ENCODE assay signal across 8 cellular contexts in the genomic region with DNA sequence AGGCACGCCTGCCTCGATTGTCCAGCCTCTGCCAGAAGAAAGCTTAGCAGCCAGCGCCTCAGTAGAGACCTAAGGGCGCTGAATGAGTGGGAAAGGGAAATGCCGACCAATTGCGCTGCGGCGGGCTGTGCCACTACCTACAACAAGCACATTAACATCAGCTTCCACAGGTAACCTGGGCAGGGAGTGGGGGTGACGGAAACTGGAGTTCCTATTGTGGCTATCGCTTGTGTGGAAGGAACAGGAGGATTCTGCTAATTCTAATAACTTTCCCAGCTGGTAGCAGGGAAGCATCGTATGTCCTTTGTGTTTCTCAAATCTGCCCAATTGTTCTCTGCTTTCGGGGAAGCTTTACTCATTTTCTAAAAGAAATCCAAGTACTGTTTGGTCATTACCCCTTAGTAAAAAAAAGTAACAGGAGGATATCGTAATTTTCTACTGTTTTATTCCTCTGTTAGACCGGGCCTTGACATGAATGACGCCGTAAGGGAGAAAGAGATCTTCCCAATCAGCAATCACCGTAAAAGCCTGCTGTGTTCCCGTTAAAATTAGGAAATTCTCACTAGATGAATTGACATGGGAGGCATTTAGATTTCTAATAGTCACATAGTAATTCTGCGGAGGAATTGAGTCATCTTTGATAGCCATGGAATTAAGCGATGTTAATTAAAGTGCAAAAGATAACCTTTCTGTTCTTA. TPM values are rescaled to one million over a fixed set of nuclear protein-coding genes. Genes with fewer than 3 reads are reported as not detected.
DNase-seq lines count a peak whose midpoint lies in the region; ATAC-seq, FAIRE-seq and TF ChIP-seq lines count a peak whose summit lies in the region.

No MANE protein-coding gene starts in this region.

- peak overlapping the region; percentile 99 for H3K27ac Mint-ChIP-seq in GM23338
- H3K27ac Mint-ChIP-seq in naive thymus-derived CD8-positive, alpha-beta T cell, result peak overlapping the region; percentile 95 to 100 (median 99)

- H2AFZ ChIP-seq in GM23338, result peak overlapping the region; percentile 24; the same call in 1 of the 2 replicates
- peak overlapping the region; percentile 65 for H2AFZ ChIP-seq in OCI-LY7 (ENCODE audit: low read length)
- peak overlapping the region; percentile 73 for H2AFZ ChIP-seq in H1 (ENCODE audit: low read length)

- peak overlapping the region; percentile 98 for H3K4me3 Mint-ChIP-seq in GM23338
- peak overlapping the region; percentile 95 to 100 (median 99) for H3K4me3 Mint-ChIP-seq in naive thymus-derived CD8-positive, alpha-beta T cell

- POLR2A ChIA-PET in OCI-LY7 (lab: Charles Lee) (interaction anchor here (0.6 to 4.2 kb wide), 13 partner anchors 10 to 178 kb away, joined by 3 to 105 read pairs (median 4); a partner anchor contains a TSS), H1 (lab: Charles Lee; ENCODE audit: partially characterized antibody) (interaction anchor here (0.5 to 4.5 kb wide), 26 partner anchors 8 to 422 kb away, joined by 3 to 81 read pairs (median 4); a partner anchor contains a TSS)
- POLR2A ChIA-PET in naive thymus-derived CD8-positive, alpha-beta T cell (lab: Charles Lee), result interaction anchor here (1.2 to 4.2 kb wide), 11 partner anchors 11 to 1925 kb away, joined by 4 to 213 read pairs (median 11); a partner anchor contains a TSS

- H3K4me1 ChIP-seq in GM23338 (ENCODE audit: insufficient read depth) (peaks cover 7% of the 10 kb centered on the region), OCI-LY7 (ENCODE audit: insufficient read depth, low read length, poor library complexity, severe bottlenecking) (peaks cover 31% of the 10 kb centered on the region), H1 (replicated peaks in 1 of 4; ENCODE audit: control insufficient read depth in 3 of 4, insufficient read depth in 4 of 4, low read length in 3 of 4) (no peaks in the 10 kb centered on the region; a peak in 1 of 7 replicates)

- peak overlapping the region; percentile 99 for H3K18ac ChIP-seq in H1 (ENCODE audit: extremely low read depth, low read length)

- H3K9me3 ChIP-seq in OCI-LY7 (ENCODE audit: low read length), result no peaks in the 10 kb centered on the region
- no peaks in the 10 kb centered on the region for H3K9me3 ChIP-seq in H1 (ENCODE audit: insufficient read depth in 2 of 2, low read depth in 1 of 2, low read length in 1 of 2)

- no peaks in the 10 kb centered on the region for H3K27me3 ChIP-seq in GM23338 (ENCODE audit: insufficient read depth)
- no peaks in the 10 kb centered on the region for H3K27me3 ChIP-seq in H1 (replicated peaks in 1 of 4; ENCODE audit: control insufficient read depth in 3 of 4, extremely low read depth in 1 of 4, insufficient read depth in 3 of 4, low read length in 3 of 4)

- TF ChIP-seq POLR2A in H1 (IDR thresholded peaks at IDR 0.05; ENCODE audit: control extremely low read depth in 1 of 2, low read depth in 2 of 2, low read length in 2 of 2), result peak in 1 of 2 experiments; percentile 15; a peak in 1 of 3 replicates

- H2BK12ac ChIP-seq in H1 (ENCODE audit: low read depth, low read length), result peak overlapping the region; percentile 100

- H3K9ac ChIP-seq in H1 (replicated peaks in 1 of 4; ENCODE audit: extremely low read depth in 1 of 4, low read depth in 3 of 4, low read length in 3 of 4), result peak overlapping the region; percentile 93 to 99 (median 96)

- FAIRE-seq in H1 (lab: Jason Lieb, UNC), result no peak

- DNase-seq in DMS79 (lab: John Stamatoyannopoulos, UW) (peak; percentile 45), DMS79 treated with DMSO at 0.1 percent for 48 hours (lab: John Stamatoyannopoulos, UW) (no peak), GM23338 (ENCODE audit: low spot score) (no peak), OCI-LY7 (ENCODE audit: low spot score) (no peak), H1 (ENCODE audit: low read depth in 1 of 2, low spot score in 2 of 2) (no peak), NCI-H446 (lab: John Stamatoyannopoulos, UW) (no peak)
- peak in 1 of 10 donors; percentile 8 for DNase-seq in naive thymus-derived CD8-positive, alpha-beta T cell

- H3K4me3 ChIP-seq in GM23338, result peak overlapping the region; percentile 74
- H3K4me3 ChIP-seq in OCI-LY7 (ENCODE audit: low read depth, low read length, poor library complexity, severe bottlenecking), result peak overlapping the region; percentile 84
- H3K4me3 ChIP-seq in H1 (ENCODE audit: extremely low read depth in 1 of 4, insufficient read depth in 2 of 4, low read depth in 3 of 4, low read length in 4 of 4), result peak overlapping the region; percentile 84 to 98 (median 94)

- peaks cover 9% of the 10 kb centered on the region for H3K36me3 Mint-ChIP-seq in GM23338 (ENCODE audit: low read depth)
- peaks cover under 1 to 18% (median 4%) of the 10 kb centered on the region in 3 donors for H3K36me3 Mint-ChIP-seq in naive thymus-derived CD8-positive, alpha-beta T cell

- no peak overlapping the region for H2BK20ac ChIP-seq in H1 (ENCODE audit: low read length)

- H3K4me2 ChIP-seq in GM23338 (peak overlapping the region; percentile 83), OCI-LY7 (ENCODE audit: low read length) (peak overlapping the region; percentile 92), H1 (ENCODE audit: insufficient read depth in 1 of 2, low read depth in 2 of 2, low read length in 2 of 2) (peak overlapping the region; percentile 51 to 65)

- H3K9me3 Mint-ChIP-seq in GM23338, result no peaks in the 10 kb centered on the region
- H3K9me3 Mint-ChIP-seq in naive thymus-derived CD8-positive, alpha-beta T cell, result peaks cover 0 to 9% (median 0%) of the 10 kb centered on the region in 9 donors

- peaks cover 6% of the 10 kb centered on the region; the same call in 1 of the 2 replicates for H3K23me2 ChIP-seq in H1 (ENCODE audit: low read depth, low read length)

- H2BK120ac ChIP-seq in H1 (replicated peaks; ENCODE audit: low read depth, low read length), result peak overlapping the region; percentile 8

- H3K56ac ChIP-seq in H1 (replicated peaks; ENCODE audit: insufficient read length, low read depth, low read length), result peak overlapping the region; percentile 96

- peaks cover 9% of the 10 kb centered on the region for H4K20me1 ChIP-seq in GM23338 (replicated peaks; ENCODE audit: insufficient read depth)
- peaks cover 21% of the 10 kb centered on the region for H4K20me1 ChIP-seq in OCI-LY7 (ENCODE audit: insufficient read depth, low read length)
- peaks cover 4 to 7% of the 10 kb centered on the region in 2 experiments for H4K20me1 ChIP-seq in H1 (replicated peaks in 1 of 2; ENCODE audit: control insufficient read depth in 1 of 2, insufficient read depth in 2 of 2, low read length in 2 of 2)

- intact Hi-C loops in OCI-LY7 (cut with micrococcal nuclease; ENCODE audit: unreplicated experiment), result loop anchor here (1.0 to 10.0 kb wide), 2 partner anchors 22 to 180 kb away; a partner anchor contains a TSS

- no peak for TF ChIP-seq RAD21 in H1 (IDR thresholded peaks at IDR 0.05 in 1 of 2, conservative IDR thresholded peaks at IDR 0.05 in 1 of 2; ENCODE audit: low read depth in 2 of 2, low read length in 2 of 2)

- peak overlapping the region; percentile 99 for H4K8ac ChIP-seq in H1 (ENCODE audit: extremely low read depth, insufficient read depth, low read length)

- 3% methylated on average over 20 of the region's 20 CpGs; no CpG with 5 or more reads in 1 of the 2 experiments for WGBS in H1 (ENCODE audit: extremely low coverage in 1 of 2, insufficient coverage in 1 of 2, insufficient read length in 1 of 2, insufficient replicate concordance in 2 of 2, low coverage in 1 of 2, low lambda C conversion rate in 2 of 2, missing lambda C conversion rate in 1 of 2), 2 experiments

- CTCF ChIA-PET in OCI-LY7 (lab: Charles Lee; ENCODE audit: unreplicated experiment) (interaction anchor here (0.8 to 1.5 kb wide), 3 partner anchors 20 to 30 kb away, joined by 3 to 5 read pairs (median 4); no protein-coding TSS in a partner anchor), H1 (lab: Charles Lee; ENCODE audit: partially characterized antibody) (interaction anchor here (0.5 to 3.7 kb wide), 6 partner anchors 20 to 315 kb away, joined by 3 to 21 read pairs (median 4); a partner anchor contains a TSS)

- no peak overlapping the region for H3K14ac ChIP-seq in H1 (ENCODE audit: insufficient read length)

- H3K4me1 Mint-ChIP-seq in GM23338, result peaks cover 13% of the 10 kb centered on the region; the same call in 2 of the 3 replicates
- peaks cover 19 to 51% (median 45%) of the 10 kb centered on the region in 4 donors for H3K4me1 Mint-ChIP-seq in naive thymus-derived CD8-positive, alpha-beta T cell

- H3K79me2 ChIP-seq in GM23338 (replicated peaks; ENCODE audit: insufficient read depth), result peaks cover 58% of the 10 kb centered on the region
- H3K79me2 ChIP-seq in OCI-LY7 (ENCODE audit: insufficient read depth, low read depth, low read length), result peaks cover 65% of the 10 kb centered on the region
- H3K79me2 ChIP-seq in H1 (ENCODE audit: control insufficient read depth in 1 of 2, insufficient read depth in 2 of 2, low read length in 2 of 2), result peaks cover 0 to 54% of the 10 kb centered on the region in 2 experiments; a peak in 3 of 4 replicates

- no peaks in the 10 kb centered on the region for H3F3A ChIP-seq in GM23338 (replicated peaks; ENCODE audit: low read depth)

- TF ChIP-seq CTCF in GM23338 (conservative IDR thresholded peaks at IDR 0.05; ENCODE audit: low read depth in 2 of 2) (no peak), OCI-LY7 (conservative IDR thresholded peaks at IDR 0.05; ENCODE audit: low read length) (no peak), H1 (IDR thresholded peaks at IDR 0.05; ENCODE audit: control extremely low read depth in 1 of 3, insufficient read depth in 1 of 3, low read depth in 1 of 3, low read length in 3 of 3) (no peak)

- peak overlapping the region; percentile 93; the same call in 1 of the 2 replicates for H2BK15ac ChIP-seq in H1 (ENCODE audit: low read length)

- no peak overlapping the region for H3K23ac ChIP-seq in H1 (ENCODE audit: insufficient read length)

- peak overlapping the region; percentile 77 for H4K91ac ChIP-seq in H1 (replicated peaks; ENCODE audit: insufficient read length, low read length)

- H3K9me2 ChIP-seq in GM23338 (ENCODE audit: insufficient read depth) (no peaks in the 10 kb centered on the region), OCI-LY7 (ENCODE audit: insufficient read depth, low read length) (no peaks in the 10 kb centered on the region)

- peak overlapping the region; percentile 96; the same call in 1 of the 2 replicates for H2AK5ac ChIP-seq in H1 (ENCODE audit: low read depth, low read length)

- BruUV-seq in OCI-LY7 (replicated peaks; lab: Mats Ljungman, UMichigan), result TSS peak; percentile 88

- H3K36me3 ChIP-seq in GM23338 (ENCODE audit: insufficient read depth) (peaks cover 2% of the 10 kb centered on the region; the same call in 1 of the 2 replicates), OCI-LY7 (ENCODE audit: insufficient read depth, low read length) (peaks cover 38% of the 10 kb centered on the region), H1 (ENCODE audit: control insufficient read depth in 2 of 4, insufficient read depth in 4 of 4, low read length in 3 of 4) (peaks cover 0 to 8% (median 2%) of the 10 kb centered on the region in 4 experiments; a peak in 4 of 8 replicates)

- no peak for ATAC-seq in GM23338
- ATAC-seq in naive thymus-derived CD8-positive, alpha-beta T cell, result peak; percentile 24 to 38
- no peak for ATAC-seq in HG03280 (IDR thresholded peaks at IDR 0.05; ENCODE audit: unreplicated experiment)

- H2BK5ac ChIP-seq in H1 (ENCODE audit: low read depth, low read length), result peak overlapping the region; percentile 100

- peak overlapping the region; percentile 97 for H3K27ac ChIP-seq in GM23338 (ENCODE audit: low read depth)
- H3K27ac ChIP-seq in OCI-LY7 (ENCODE audit: low read depth, low read length, poor library complexity, severe bottlenecking), result peak overlapping the region; percentile 87
- peak overlapping the region; percentile 98 for H3K27ac ChIP-seq in H1 (ENCODE audit: low read depth, low read length)

- H3K27me3 Mint-ChIP-seq in GM23338 (ENCODE audit: insufficient read depth, low read depth, poor library complexity), result peaks cover 7% of the 10 kb centered on the region
- no peaks in the 10 kb centered on the region for H3K27me3 Mint-ChIP-seq in naive thymus-derived CD8-positive, alpha-beta T cell

- peak overlapping the region; percentile 17 for H3K4ac ChIP-seq in H1 (replicated peaks; ENCODE audit: insufficient read length, low read depth, low read length)

- peak overlapping the region; percentile 96 for H4K5ac ChIP-seq in H1 (ENCODE audit: insufficient read length, low read depth, low read length)

- H3K79me1 ChIP-seq in H1 (ENCODE audit: low read depth, low read length), result no peaks in the 10 kb centered on the region

- TF ChIP-seq EP300 in H1 (IDR thresholded peaks at IDR 0.05; ENCODE audit: borderline replicate concordance in 1 of 2, low read depth in 2 of 2, low read length in 2 of 2), result no peak

RNA-seq across cellular contexts. Expression of a gene that starts 0.5 kb away (rescaled TPM):
- total RNA-seq in GM23338 (2014; rRNA removed; shearing (Covaris generic)), result 4.7 and 6.3 TPM in 2 replicates
- polyA plus RNA-seq in GM23338 (2016; fragmentation: Nextera tagmentation; extraction: Ambion mirVana) (10.8 and 16.5 TPM in 2 replicates), H1 (2011; rRNA removed) (1.2 and 1.8 TPM in 2 replicates)
- 3.6 and 8.2 TPM in 2 replicates for total RNA-seq in OCI-LY7 (2014; rRNA removed; shearing (Covaris generic))
- total RNA-seq in OCI-LY7 (2022), result 9.3 and 10.2 TPM in 2 replicates
- 5.3 and 6.8 TPM in 2 replicates for total RNA-seq in H1 (2021; fragmentation: NEBNext Ultra II Directional; extraction: Animal tissue kit (Norgen Biotek cat#: 25700))
- polyA plus RNA-seq in H1 (2011; cell fraction: cytosol; rRNA removed), result 2.6 TPM
- 1.3 TPM for polyA plus RNA-seq in H1 (2011; cell fraction: nucleus; rRNA removed)
- 1.7 to 8.3 TPM (median 1.9 TPM) in 4 replicates for polyA plus RNA-seq in H1 (2012, experiment 1 of 2)
- polyA plus RNA-seq in H1 (2012, experiment 2 of 2), result 1.2 TPM
- polyA plus RNA-seq in H1 (2013, experiment 1 of 2), result 5.3 TPM
- polyA plus RNA-seq in H1 (2013, experiment 2 of 2), result 6.1 TPM
- polyA minus RNA-seq in H1 (2011; rRNA and poly(A)+ RNA removed), result 2.3 and 3.2 TPM in 2 replicates
- 0.88 TPM for polyA minus RNA-seq in H1 (2011; cell fraction: cytosol; rRNA and poly(A)+ RNA removed)
- polyA minus RNA-seq in H1 (2011; cell fraction: nucleus; rRNA and poly(A)+ RNA removed), result 7.4 TPM
- 10 to 100 TPM; 14.3 to 15.8 TPM for total RNA-seq in naive thymus-derived CD8-positive, alpha-beta T cell
- polyA plus RNA-seq in naive thymus-derived CD8-positive, alpha-beta T cell, result 10 to 100 TPM in 1 of 3 donors, 1 to 10 TPM in 2; 9.6 to 11.6 (median 9.7) TPM

RNA-seq across cellular contexts. Expression of a gene that starts 0.9 kb away (rescaled TPM):
- 30.3 and 45.9 TPM in 2 replicates for total RNA-seq in GM23338 (2014; rRNA removed; shearing (Covaris generic))
- 31.1 and 46.2 TPM in 2 replicates for polyA plus RNA-seq in GM23338 (2016; fragmentation: Nextera tagmentation; extraction: Ambion mirVana)
- total RNA-seq in OCI-LY7 (2014; rRNA removed; shearing (Covaris generic)), result 31.1 and 45.8 TPM in 2 replicates
- total RNA-seq in OCI-LY7 (2022), result 66.8 and 75.9 TPM in 2 replicates
- total RNA-seq in H1 (2021; fragmentation: NEBNext Ultra II Directional; extraction: Animal tissue kit (Norgen Biotek cat#: 25700)), result 29.7 and 32.4 TPM in 2 replicates
- 11.5 and 20.0 TPM in 2 replicates for polyA plus RNA-seq in H1 (2011; rRNA removed)
- polyA plus RNA-seq in H1 (2011; cell fraction: cytosol; rRNA removed), result 19.2 TPM
- 17.2 TPM for polyA plus RNA-seq in H1 (2011; cell fraction: nucleus; rRNA removed)
- 8.5 to 27.7 TPM (median 12.1 TPM) in 4 replicates for polyA plus RNA-seq in H1 (2012, experiment 1 of 2)
- 1.4 TPM for polyA plus RNA-seq in H1 (2012, experiment 2 of 2)
- 27.1 TPM for polyA plus RNA-seq in H1 (2013, experiment 1 of 2)
- polyA plus RNA-seq in H1 (2013, experiment 2 of 2), result 25.3 TPM
- polyA minus RNA-seq in H1 (2011; rRNA and poly(A)+ RNA removed), result 16.9 and 21.8 TPM in 2 replicates
- 10.3 TPM for polyA minus RNA-seq in H1 (2011; cell fraction: cytosol; rRNA and poly(A)+ RNA removed)
- polyA minus RNA-seq in H1 (2011; cell fraction: nucleus; rRNA and poly(A)+ RNA removed), result 68.2 TPM
- total RNA-seq in naive thymus-derived CD8-positive, alpha-beta T cell, result 100 to 1,000 TPM; 117 to 118 TPM
- polyA plus RNA-seq in naive thymus-derived CD8-positive, alpha-beta T cell, result 10 to 100 TPM; 19.1 to 28.5 (median 21.3) TPM

RNA-seq across cellular contexts. Expression of a gene that starts 21.3 kb away (rescaled TPM):
- total RNA-seq in GM23338 (2014; rRNA removed; shearing (Covaris generic)), result 14.1 and 21.0 TPM in 2 replicates
- polyA plus RNA-seq in GM23338 (2016; fragmentation: Nextera tagmentation; extraction: Ambion mirVana), result 6.5 and 7.9 TPM in 2 replicates
- 38.3 and 44.1 TPM in 2 replicates for total RNA-seq in OCI-LY7 (2014; rRNA removed; shearing (Covaris generic))
- 40.4 and 47.5 TPM in 2 replicates for total RNA-seq in OCI-LY7 (2022)
- 12.6 and 14.7 TPM in 2 replicates for total RNA-seq in H1 (2021; fragmentation: NEBNext Ultra II Directional; extraction: Animal tissue kit (Norgen Biotek cat#: 25700))
- polyA plus RNA-seq in H1 (2011; rRNA removed), result 8.6 and 19.1 TPM in 2 replicates
- 9.5 TPM for polyA plus RNA-seq in H1 (2011; cell fraction: cytosol; rRNA removed)
- 3.1 TPM for polyA plus RNA-seq in H1 (2011; cell fraction: nucleus; rRNA removed)
- 10.6 to 16.8 TPM (median 14.3 TPM) in 4 replicates for polyA plus RNA-seq in H1 (2012, experiment 1 of 2)
- 5.6 TPM for polyA plus RNA-seq in H1 (2012, experiment 2 of 2)
- polyA plus RNA-seq in H1 (2013, experiment 1 of 2), result 10.2 TPM
- 10.9 TPM for polyA plus RNA-seq in H1 (2013, experiment 2 of 2)
- 18.1 and 18.9 TPM in 2 replicates for polyA minus RNA-seq in H1 (2011; rRNA and poly(A)+ RNA removed)
- polyA minus RNA-seq in H1 (2011; cell fraction: cytosol; rRNA and poly(A)+ RNA removed), result 9.2 TPM
- 17.4 TPM for polyA minus RNA-seq in H1 (2011; cell fraction: nucleus; rRNA and poly(A)+ RNA removed)
- 10 to 100 TPM; 22.0 to 30.5 TPM for total RNA-seq in naive thymus-derived CD8-positive, alpha-beta T cell
- 10 to 100 TPM; 40.1 to 53.8 (median 43.5) TPM for polyA plus RNA-seq in naive thymus-derived CD8-positive, alpha-beta T cell

Comparison
In these comparisons a context has a peak if more than half of its experiments do, and no peak if none do; other contexts are left out.
1. ATAC-seq: peak in naive thymus-derived CD8-positive, alpha-beta T cell (2 of 2); none in GM23338 (single experiment) and HG03280 (single experiment).
2. Peak in every context shown above with its lines, with median percentiles within 50 percentile points of each other: H2AFZ ChIP-seq, H3K27ac ChIP-seq, H3K4me2 ChIP-seq and H3K4me3 ChIP-seq.